37 cellular contexts compared by ENCODE assay signal in genomic region chr15:48063411-48063985, GRCh38. TPM values are rescaled to one million over a fixed set of nuclear protein-coding genes. Genes with fewer than 3 reads are reported as not detected.
"Had no signal": no experiment of that assay in that cellular context is flagged by ENCODE, and none has a peak within 500 bp of the region (broad histone marks: within the 10 kb centered on the region; RNA-seq: fewer than 3 reads in every experiment).

No MANE protein-coding gene starts in this region.

- H3K27me3 ChIP-seq: gastroesophageal sphincter, hepatocyte, neutrophil, uterus had no signal

- H3K36me3 Mint-ChIP-seq: activated naive CD4-positive, alpha-beta T cell treated with anti-CD3 and anti-CD28 coated beads, Interleukin-2, amount 50 U/mL, for 24 hours; naive thymus-derived CD8-positive, alpha-beta T cell; stimulated activated effector memory CD8-positive, alpha-beta T cell treated with anti-CD3 and anti-CD28 coated beads, Interleukin-12 subunit alpha, Interleukin-12 subunit beta, amount 100 ng/mL, for 72 hours; type B pancreatic cell had no signal

- H2AFZ ChIP-seq: hepatocyte had no signal

- H3K4me3 ChIP-seq: gastroesophageal sphincter, hepatocyte, skin epidermis, uterus had no signal

- H3K9me3 Mint-ChIP-seq: activated CD4-positive, alpha-beta memory T cell treated with anti-CD3 and anti-CD28 coated beads, Interleukin-2, amount 10 ng/mL, durations not matched to agents 7 days and 5 days; activated CD4-positive, alpha-beta T cell treated with anti-CD3 and anti-CD28 coated beads, Interleukin-2, amount 10 ng/mL, durations not matched to agents 24 days and 14 days; activated naive CD4-positive, alpha-beta T cell treated with anti-CD3 and anti-CD28 coated beads, Interleukin-2, amount 50 U/mL, for 24 hours; activated naive CD8-positive, alpha-beta T cell treated with anti-CD3 and anti-CD28 coated beads, Interleukin-2, amount 50 U/mL, for 24 hours; activated T-cell treated with anti-CD3 and anti-CD28 coated beads, Interleukin-2, amount 50 U/mL, for 24 hours; stimulated activated effector memory CD8-positive, alpha-beta T cell treated with anti-CD3 and anti-CD28 coated beads, Interleukin-12 subunit alpha, Interleukin-12 subunit beta, amount 100 ng/mL, for 72 hours; stimulated activated naive CD8-positive, alpha-beta T cell treated with anti-CD3 and anti-CD28 coated beads, Interleukin-15, Interleukin-2, amounts not matched to agents 100 ng/mL and 50 ng/mL, for 24 hours; T-helper 1 cell treated with Interleukin-12 subunit alpha and Interleukin-12 subunit beta and Interleukin-4 antibody, amounts not matched to agents 30 μg/mL and 1 μg/mL, for 36 hours; type B pancreatic cell had no signal

- H3K27ac ChIP-seq: gastroesophageal sphincter, hepatocyte, neutrophil, skin epidermis, uterus had no signal

- H3K9me3 ChIP-seq: gastroesophageal sphincter, neutrophil, uterus had no signal

- H3K27me3 Mint-ChIP-seq: activated CD4-positive, alpha-beta memory T cell treated with anti-CD3 and anti-CD28 coated beads, Interleukin-2, amount 10 ng/mL, durations not matched to agents 7 days and 5 days; activated CD4-positive, alpha-beta T cell treated with anti-CD3 and anti-CD28 coated beads, Interleukin-2, amount 10 ng/mL, durations not matched to agents 24 days and 14 days; activated naive CD4-positive, alpha-beta T cell treated with anti-CD3 and anti-CD28 coated beads, Interleukin-2, amount 50 U/mL, for 24 hours; activated naive CD8-positive, alpha-beta T cell treated with anti-CD3 and anti-CD28 coated beads, Interleukin-2, amount 50 U/mL, for 24 hours; progenitor cell of endocrine pancreas; stimulated activated naive CD8-positive, alpha-beta T cell treated with anti-CD3 and anti-CD28 coated beads, Interleukin-15, Interleukin-2, amounts not matched to agents 100 ng/mL and 50 ng/mL, for 24 hours had no signal

- H3K27ac Mint-ChIP-seq: activated CD4-positive, alpha-beta memory T cell treated with anti-CD3 and anti-CD28 coated beads, Interleukin-2, amount 10 ng/mL, durations not matched to agents 7 days and 5 days; activated CD4-positive, alpha-beta T cell treated with anti-CD3 and anti-CD28 coated beads, Interleukin-2, amount 10 ng/mL, durations not matched to agents 24 days and 14 days; activated naive CD4-positive, alpha-beta T cell treated with anti-CD3 and anti-CD28 coated beads, Interleukin-2, amount 50 U/mL, for 24 hours; activated naive CD8-positive, alpha-beta T cell treated with anti-CD3 and anti-CD28 coated beads, Interleukin-2, amount 50 U/mL, for 24 hours; activated T-cell treated with anti-CD3 and anti-CD28 coated beads, Interleukin-2, amount 50 U/mL, for 24 hours; effector memory CD8-positive, alpha-beta T cell; naive thymus-derived CD8-positive, alpha-beta T cell; progenitor cell of endocrine pancreas; stimulated activated effector memory CD8-positive, alpha-beta T cell treated with anti-CD3 and anti-CD28 coated beads, Interleukin-12 subunit alpha, Interleukin-12 subunit beta, amount 100 ng/mL, for 72 hours; stimulated activated naive CD8-positive, alpha-beta T cell treated with anti-CD3 and anti-CD28 coated beads, Interleukin-15, Interleukin-2, amounts not matched to agents 100 ng/mL and 50 ng/mL, for 24 hours; T-helper 1 cell treated with Interleukin-12 subunit alpha and Interleukin-12 subunit beta and Interleukin-4 antibody, amounts not matched to agents 30 μg/mL and 1 μg/mL, for 36 hours; type B pancreatic cell had no signal

- DNase-seq: activated CD4-positive, alpha-beta memory T cell treated with anti-CD3 and anti-CD28 coated beads, Interleukin-2, amount 10 ng/mL, durations not matched to agents 7 days and 5 days; activated CD4-positive, alpha-beta T cell treated with anti-CD3 and anti-CD28 coated beads, Interleukin-2, amount 10 ng/mL, durations not matched to agents 24 days and 14 days; activated CD4-positive, CD25-positive, alpha-beta regulatory T cell treated with anti-CD3 and anti-CD28 coated beads, Interleukin-2, amount 50 U/mL, for 72 hours; activated CD8-positive, alpha-beta memory T cell treated with anti-CD3 and anti-CD28 coated beads, Interleukin-2, amount 50 U/mL, for 48 hours; activated gamma-delta T cell; activated naive CD8-positive, alpha-beta T cell treated with anti-CD3 and anti-CD28 coated beads, Interleukin-2, amount 50 U/mL, for 24 hours; activated T-cell treated with anti-CD3 and anti-CD28 coated beads, Interleukin-2, amount 50 U/mL, for 24 hours; amygdala; caudate nucleus; cortex of kidney; effector memory CD8-positive, alpha-beta T cell; left cardiac atrium; mammary epithelial cell; naive thymus-derived CD8-positive, alpha-beta T cell; stimulated activated CD4-positive, alpha-beta T cell treated with anti-CD3 and anti-CD28 coated beads, Interleukin-12 subunit alpha, Interleukin-12 subunit beta, amount 100 ng/mL, for 4 hours; stimulated activated CD4-positive, alpha-beta T cell treated with anti-CD3 and anti-CD28 coated beads, Interleukin-4, amount 100 ng/mL, for 1 hour; T-helper 9 cell; uterus had no signal

- H3K79me2 ChIP-seq: hepatocyte had no signal

- H3K4me1 Mint-ChIP-seq: activated naive CD4-positive, alpha-beta T cell treated with anti-CD3 and anti-CD28 coated beads, Interleukin-2, amount 50 U/mL, for 24 hours; activated naive CD8-positive, alpha-beta T cell treated with anti-CD3 and anti-CD28 coated beads, Interleukin-2, amount 50 U/mL, for 24 hours; naive thymus-derived CD8-positive, alpha-beta T cell; stimulated activated effector memory CD8-positive, alpha-beta T cell treated with anti-CD3 and anti-CD28 coated beads, Interleukin-12 subunit alpha, Interleukin-12 subunit beta, amount 100 ng/mL, for 72 hours had no signal

- H3K36me3 ChIP-seq: gastroesophageal sphincter, neutrophil, uterus had no signal

- H3K4me2 ChIP-seq: hepatocyte had no signal

- H3K4me1 ChIP-seq: uterus had no signal

- H3K4me3 Mint-ChIP-seq: activated CD4-positive, alpha-beta memory T cell treated with anti-CD3 and anti-CD28 coated beads, Interleukin-2, amount 10 ng/mL, durations not matched to agents 7 days and 5 days; activated CD4-positive, alpha-beta T cell treated with anti-CD3 and anti-CD28 coated beads, Interleukin-2, amount 10 ng/mL, durations not matched to agents 24 days and 14 days; activated naive CD4-positive, alpha-beta T cell treated with anti-CD3 and anti-CD28 coated beads, Interleukin-2, amount 50 U/mL, for 24 hours; activated naive CD8-positive, alpha-beta T cell treated with anti-CD3 and anti-CD28 coated beads, Interleukin-2, amount 50 U/mL, for 24 hours; activated T-cell treated with anti-CD3 and anti-CD28 coated beads, Interleukin-2, amount 50 U/mL, for 24 hours; effector memory CD8-positive, alpha-beta T cell; naive thymus-derived CD8-positive, alpha-beta T cell; stimulated activated effector memory CD8-positive, alpha-beta T cell treated with anti-CD3 and anti-CD28 coated beads, Interleukin-12 subunit alpha, Interleukin-12 subunit beta, amount 100 ng/mL, for 72 hours; stimulated activated naive CD8-positive, alpha-beta T cell treated with anti-CD3 and anti-CD28 coated beads, Interleukin-15, Interleukin-2, amounts not matched to agents 100 ng/mL and 50 ng/mL, for 24 hours; T-helper 1 cell treated with Interleukin-12 subunit alpha and Interleukin-12 subunit beta and Interleukin-4 antibody, amounts not matched to agents 30 μg/mL and 1 μg/mL, for 36 hours; type B pancreatic cell had no signal

- ATAC-seq: activated naive CD8-positive, alpha-beta T cell treated with anti-CD3 and anti-CD28 coated beads, Interleukin-2, amount 50 U/mL, for 24 hours; effector memory CD8-positive, alpha-beta T cell; gastroesophageal sphincter; left cardiac atrium; naive thymus-derived CD8-positive, alpha-beta T cell; stimulated activated effector memory CD8-positive, alpha-beta T cell treated with anti-CD3 and anti-CD28 coated beads, Interleukin-12 subunit alpha, Interleukin-12 subunit beta, amount 100 ng/mL, for 72 hours had no signal

RNA-seq across cellular contexts. Expression of gene SLC24A5, which starts 57.3 kb away (rescaled TPM):
- total RNA-seq: activated CD4-positive, alpha-beta memory T cell treated with anti-CD3 and anti-CD28 coated beads, Interleukin-2, amount 10 ng/mL, durations not matched to agents 7 days and 5 days; activated CD4-positive, alpha-beta T cell treated with anti-CD3 and anti-CD28 coated beads, Interleukin-2, amount 10 ng/mL, durations not matched to agents 24 days and 14 days; chondrocyte; endothelial cell of umbilical vein; fibroblast of lung; fibroblast of villous mesenchyme; gastroesophageal sphincter; hepatocyte; left cardiac atrium; liver; mammary epithelial cell; naive thymus-derived CD8-positive, alpha-beta T cell; osteocyte; progenitor cell of endocrine pancreas; renal cortical epithelial cell; subcutaneous adipose tissue had no signal
- polyA plus RNA-seq: endothelial cell of umbilical vein; esophagus; fibroblast of lung; hepatocyte; liver; mammary epithelial cell; naive thymus-derived CD8-positive, alpha-beta T cell had no signal
